In genomic region chr18:45637546-45638327, GRCh38 we compare ENCODE assay signal across 15 cellular contexts. TPM values are rescaled to one million over a fixed set of nuclear protein-coding genes. Genes with fewer than 3 reads are reported as not detected.
DNase-seq lines count a peak whose midpoint lies in the region; TF ChIP-seq lines count a peak whose summit lies in the region.
"Had no signal": no experiment of that assay in that cellular context is flagged by ENCODE, and none has a peak within 500 bp of the region (broad histone marks: within the 10 kb centered on the region; RNA-seq: fewer than 3 reads in every experiment).

No MANE protein-coding gene starts in this region.

- H3K4me2 ChIP-seq in Karpas-422 (ENCODE audit: low read depth, low read length, poor library complexity, severe bottlenecking) = no peak overlapping the region

- H3K9me2 ChIP-seq in Karpas-422 (replicated peaks; ENCODE audit: insufficient read depth, low read length) = no peaks in the 10 kb centered on the region

- H3K27ac ChIP-seq in Karpas-422 (ENCODE audit: low read length) = no peak overlapping the region

- no peak overlapping the region for H3K4me3 ChIP-seq in AG10803 (ENCODE audit: low read length)
- H3K4me3 ChIP-seq in Karpas-422 (ENCODE audit: low read length) = no peak overlapping the region

- H2AFZ ChIP-seq in Karpas-422 (ENCODE audit: low read length) = no peak overlapping the region

- H3K4me1 ChIP-seq in Karpas-422 (ENCODE audit: low read length) = no peaks in the 10 kb centered on the region

- DNase-seq in AG10803 (ENCODE audit: low read depth) = peak; percentile 81
- peak; percentile 72 for DNase-seq in NOMO-1 treated with dmso at 0.1 percent for 144 hours (lab: John Stamatoyannopoulos, UW; ENCODE audit: unreplicated experiment)
- peak; percentile 6 for DNase-seq in fibroblast of gingiva (ENCODE audit: low read depth)
- peak; percentile 80 for DNase-seq in renal cortical epithelial cell (ENCODE audit: low read depth)
- DNase-seq in Karpas-422 = no peak
- DNase-seq in NCI-H510A treated with DMSO at 0.1 percent for 48 hours (lab: John Stamatoyannopoulos, UW) = no peak
- DNase-seq in HUDEP-2 (lab: John Stamatoyannopoulos, UW; ENCODE audit: unreplicated experiment in 76 of 76) = no peak
- DNase-seq in GDM1 (lab: John Stamatoyannopoulos, UW) = no peak
- DNase-seq: activated naive CD4-positive, alpha-beta T cell treated with anti-CD3 and anti-CD28 coated beads for 36 hours; DMS 273 treated with DMSO at 0.1 percent for 48 hours; NCI-H446 treated with DMSO at 0.1 percent for 48 hours; small intestine; trophoblast cell had no signal

- H3K36me3 ChIP-seq in Karpas-422 (ENCODE audit: insufficient read depth, low read length) = no peaks in the 10 kb centered on the region

- no peak for TF ChIP-seq CTCF in AG10803 (conservative IDR thresholded peaks at IDR 0.05; ENCODE audit: low read length)

- H3K9ac ChIP-seq in Karpas-422 (ENCODE audit: low read length) = no peak overlapping the region

- no peaks in the 10 kb centered on the region for H3K27me3 ChIP-seq in Karpas-422 (ENCODE audit: low read length)

- no peaks in the 10 kb centered on the region for H3K9me3 ChIP-seq in Karpas-422 (ENCODE audit: low read length)

- no peaks in the 10 kb centered on the region for H4K20me1 ChIP-seq in Karpas-422 (ENCODE audit: insufficient read depth, low read depth, low read length)

- no peaks in the 10 kb centered on the region for H3K79me2 ChIP-seq in Karpas-422 (ENCODE audit: low read length)

RNA-seq across cellular contexts. Expression of gene SLC14A2, which starts 22.5 kb away (rescaled TPM):
- total RNA-seq in renal cortical epithelial cell = 0.60 TPM in 1 of 2 replicates, not detected in the other
- total RNA-seq in Karpas-422 (2014; rRNA removed; shearing (Covaris generic); ENCODE audit: low replicate concordance) = 0.37 and 0.51 TPM in 2 replicates
- total RNA-seq: activated naive CD4-positive, alpha-beta T cell treated with anti-CD3 and anti-CD28 coated beads for 36 hours; endothelial cell of umbilical vein; MCF 10A had no signal

Comparison
In these comparisons a context has a peak if more than half of its experiments do, and no peak if none do; other contexts are left out.
1. DNase-seq: peak in AG10803 (single experiment), NOMO-1 treated with dmso at 0.1 percent for 144 hours (single experiment), fibroblast of gingiva (single experiment) and renal cortical epithelial cell (single experiment); none in Karpas-422 (single experiment), NCI-H510A treated with DMSO at 0.1 percent for 48 hours (single experiment), HUDEP-2 (0 of 76) and GDM1 (single experiment).